ENCODE assay signal across 19 cellular contexts in the genomic region with DNA sequence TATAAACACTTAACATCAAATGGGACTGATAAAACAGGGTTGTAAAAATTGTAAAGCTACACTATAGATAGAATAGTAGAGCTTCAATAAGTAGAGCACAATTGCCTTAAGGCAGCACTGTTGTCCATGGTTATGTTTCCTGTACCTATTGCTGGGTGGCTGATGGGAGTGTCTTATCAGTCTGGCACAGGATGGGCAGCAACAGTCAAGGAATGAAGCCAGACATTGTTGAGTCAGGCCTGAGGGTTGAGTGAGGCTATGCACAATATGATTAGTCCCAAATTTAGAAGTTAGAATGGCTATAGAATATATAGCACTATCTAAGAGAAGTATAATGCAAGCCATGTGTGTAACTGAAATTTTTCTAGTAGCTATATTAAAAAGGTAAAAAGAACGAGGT. TPM values are rescaled to one million over a fixed set of nuclear protein-coding genes. Genes with fewer than 3 reads are reported as not detected.
"Had no signal": no experiment of that assay in that cellular context is flagged by ENCODE, and none has a peak within 500 bp of the region (broad histone marks: within the 10 kb centered on the region; RNA-seq: fewer than 3 reads in every experiment).

No MANE protein-coding gene starts in this region.

- ATAC-seq: activated CD4-positive, alpha-beta T cell treated with anti-CD3 and anti-CD28 coated beads for 36 hours; activated CD8-positive, alpha-beta memory T cell treated with anti-CD3 and anti-CD28 coated beads, Interleukin-2, amount 10 ng/mL, durations not matched to agents 7 days and 5 days; left lobe of liver; natural killer cell; stimulated activated effector memory CD8-positive, alpha-beta T cell treated with anti-CD3 and anti-CD28 coated beads, Interleukin-12 subunit alpha, Interleukin-12 subunit beta, amount 100 ng/mL, for 72 hours; T-cell had no signal

- DNase-seq: activated CD4-positive, alpha-beta memory T cell treated with anti-CD3 and anti-CD28 coated beads for 36 hours; activated CD4-positive, alpha-beta T cell treated with anti-CD3 and anti-CD28 coated beads for 36 hours; activated CD8-positive, alpha-beta memory T cell treated with anti-CD3 and anti-CD28 coated beads, Interleukin-2, amount 10 ng/mL, durations not matched to agents 7 days and 5 days; activated effector memory CD4-positive, alpha-beta T cell treated with anti-CD3 and anti-CD28 coated beads, Interleukin-2, amount 50 U/mL, for 16 hours; activated T-cell treated with anti-CD3 and anti-CD28 coated beads, Interleukin-2, amount 50 U/mL, for 24 hours; adrenal gland; central memory CD4-positive, alpha-beta T cell; colonic mucosa; effector CD8-positive, alpha-beta T cell; head of caudate nucleus; natural killer cell; T-cell; T-helper 9 cell; WERI-Rb-1 had no signal

- H3K9me3 ChIP-seq: adrenal gland, colonic mucosa, neutrophil had no signal

- H3K36me3 ChIP-seq: adrenal gland, colonic mucosa, neutrophil, WERI-Rb-1 had no signal

- H3K4me3 ChIP-seq: adrenal gland, colonic mucosa had no signal

- H3K27me3 ChIP-seq: adrenal gland, colonic mucosa had no signal

RNA-seq across cellular contexts. Expression of gene CD1D, which starts 25.0 kb away (rescaled TPM):
- total RNA-seq: activated CD4-positive, alpha-beta memory T cell treated with anti-CD3 and anti-CD28 coated beads for 36 hours; activated CD8-positive, alpha-beta memory T cell treated with anti-CD3 and anti-CD28 coated beads, Interleukin-2, amount 10 ng/mL, durations not matched to agents 7 days and 5 days; endothelial cell of umbilical vein had no signal
- polyA plus RNA-seq: endothelial cell of umbilical vein, fibroblast of lung had no signal
